Comparison of ENCODE assay signal across 1 cellular context in the genomic region with DNA sequence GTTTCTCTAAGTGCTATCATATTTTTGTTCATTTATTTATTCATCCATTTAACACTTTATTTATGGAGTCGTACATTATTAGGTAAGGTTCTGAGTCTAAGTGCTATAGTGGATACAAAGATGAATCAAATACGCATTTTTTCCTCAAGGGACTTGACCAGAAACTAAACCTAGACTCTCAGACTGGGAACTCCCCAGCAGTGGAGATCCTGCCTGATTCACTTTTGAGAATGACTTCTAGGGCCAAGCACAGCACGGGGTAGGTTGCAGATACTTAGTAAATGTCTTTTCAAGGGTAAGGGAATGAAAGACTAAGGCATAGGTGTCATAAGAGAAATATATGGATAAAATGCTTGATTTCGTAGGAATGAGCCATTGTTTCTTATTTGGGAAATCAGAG.
A peak's percentile ranks its signal among the peaks of the same experiment; 100 is the strongest.
TF ChIP-seq lines count a peak whose summit lies in the region.

No MANE protein-coding gene starts in this region.

TF ChIP-seq in GM12878, 131 proteins besides CTCF, POLR2A, EP300 and RAD21 (continued from another document):
- TF ChIP-seq, protein P1, sequence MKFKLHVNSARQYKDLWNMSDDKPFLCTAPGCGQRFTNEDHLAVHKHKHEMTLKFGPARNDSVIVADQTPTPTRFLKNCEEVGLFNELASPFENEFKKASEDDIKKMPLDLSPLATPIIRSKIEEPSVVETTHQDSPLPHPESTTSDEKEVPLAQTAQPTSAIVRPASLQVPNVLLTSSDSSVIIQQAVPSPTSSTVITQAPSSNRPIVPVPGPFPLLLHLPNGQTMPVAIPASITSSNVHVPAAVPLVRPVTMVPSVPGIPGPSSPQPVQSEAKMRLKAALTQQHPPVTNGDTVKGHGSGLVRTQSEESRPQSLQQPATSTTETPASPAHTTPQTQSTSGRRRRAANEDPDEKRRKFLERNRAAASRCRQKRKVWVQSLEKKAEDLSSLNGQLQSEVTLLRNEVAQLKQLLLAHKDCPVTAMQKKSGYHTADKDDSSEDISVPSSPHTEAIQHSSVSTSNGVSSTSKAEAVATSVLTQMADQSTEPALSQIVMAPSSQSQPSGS (IDR thresholded peaks at IDR 0.05; ENCODE audit: low read length): no peak
- TF ChIP-seq RUNX3 (IDR thresholded peaks at IDR 0.05; ENCODE audit: low read length) (peak; percentile 30; the same call in 1 of the 2 replicates), SMAD1 (IDR thresholded peaks at IDR 0.05; ENCODE audit: low read depth, partially characterized antibody) (no peak), IKZF1 (conservative IDR thresholded peaks at IDR 0.05) (0 out of 2 replicates have a peak, but pooled peaks have one; percentile 18), JUNB (IDR thresholded peaks at IDR 0.05) (peak; percentile 38; the same call in 1 of the 2 replicates), SIN3A (IDR thresholded peaks at IDR 0.05; ENCODE audit: low read depth, low read length) (no peak), RFX5 (IDR thresholded peaks at IDR 0.05; ENCODE audit: low read depth, low read length) (no peak), SMARCA5 (IDR thresholded peaks at IDR 0.05) (no peak), CEBPB (IDR thresholded peaks at IDR 0.05; ENCODE audit: borderline replicate concordance in 1 of 2, low read depth in 2 of 2, low read length in 2 of 2) (no peak)
- TF ChIP-seq, protein P2, sequence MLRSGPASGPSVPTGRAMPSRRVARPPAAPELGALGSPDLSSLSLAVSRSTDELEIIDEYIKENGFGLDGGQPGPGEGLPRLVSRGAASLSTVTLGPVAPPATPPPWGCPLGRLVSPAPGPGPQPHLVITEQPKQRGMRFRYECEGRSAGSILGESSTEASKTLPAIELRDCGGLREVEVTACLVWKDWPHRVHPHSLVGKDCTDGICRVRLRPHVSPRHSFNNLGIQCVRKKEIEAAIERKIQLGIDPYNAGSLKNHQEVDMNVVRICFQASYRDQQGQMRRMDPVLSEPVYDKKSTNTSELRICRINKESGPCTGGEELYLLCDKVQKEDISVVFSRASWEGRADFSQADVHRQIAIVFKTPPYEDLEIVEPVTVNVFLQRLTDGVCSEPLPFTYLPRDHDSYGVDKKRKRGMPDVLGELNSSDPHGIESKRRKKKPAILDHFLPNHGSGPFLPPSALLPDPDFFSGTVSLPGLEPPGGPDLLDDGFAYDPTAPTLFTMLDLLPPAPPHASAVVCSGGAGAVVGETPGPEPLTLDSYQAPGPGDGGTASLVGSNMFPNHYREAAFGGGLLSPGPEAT (IDR thresholded peaks at IDR 0.05; ENCODE audit: low read depth): peak; percentile 47; the same call in 1 of the 2 replicates
